In the genomic region with DNA sequence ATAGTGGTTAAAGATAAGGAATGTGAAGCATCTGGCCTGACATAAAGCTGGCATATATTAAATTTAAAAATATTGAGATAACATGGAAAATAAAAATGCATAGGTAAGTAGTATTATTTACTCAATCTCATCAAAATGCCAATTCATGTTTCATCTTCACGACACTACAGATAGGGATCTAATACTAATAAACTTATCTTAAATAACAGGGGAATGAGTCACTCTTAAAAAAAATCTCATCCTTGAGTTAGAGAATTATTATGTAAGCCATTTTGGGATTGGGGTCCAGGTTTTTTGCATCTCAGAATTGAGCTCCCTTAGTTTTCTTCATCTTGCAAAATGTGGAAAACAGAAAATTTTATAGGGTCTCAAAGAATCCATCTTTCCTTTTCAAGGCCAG, we compare ENCODE assay signal across 1 cellular context.
TF ChIP-seq lines count a peak whose summit lies in the region.

No MANE protein-coding gene starts in this region.

TF ChIP-seq in endothelial cell of umbilical vein, 7 proteins besides CTCF, POLR2A, EP300 and RAD21 (continued from another document):
- TF ChIP-seq MAX (IDR thresholded peaks at IDR 0.05; ENCODE audit: insufficient read depth, insufficient read length) (no peak), POLR2AphosphoS5 (IDR thresholded peaks at IDR 0.05; ENCODE audit: insufficient read depth, low read depth, low read length) (no peak), EZH2 (IDR thresholded peaks at IDR 0.05; ENCODE audit: borderline replicate concordance, low read depth, low read length, severe bottlenecking) (no peak), GATA2 (IDR thresholded peaks at IDR 0.05; ENCODE audit: insufficient read depth, insufficient read length, low read depth, low read length) (peak; percentile 79), JUN (IDR thresholded peaks at IDR 0.05; ENCODE audit: borderline replicate concordance, insufficient read depth, insufficient read length, low read depth) (peak; percentile 9)
